34 cellular contexts compared by ENCODE assay signal in genomic region chr16:81333356-81333755, GRCh38.
"Had no signal": no experiment of that assay in that cellular context is flagged by ENCODE, and none has a peak within 500 bp of the region (broad histone marks: within the 10 kb centered on the region; RNA-seq: fewer than 3 reads in every experiment).

No MANE protein-coding gene starts in this region.

- H3K4me1 ChIP-seq: adrenal gland, body of pancreas, breast epithelium had no signal

- H3K4me3 ChIP-seq: adrenal gland, body of pancreas, breast epithelium, cardiac muscle cell had no signal

- H3K36me3 ChIP-seq: adrenal gland, brain microvascular endothelial cell, breast epithelium, cardiac muscle cell had no signal

- H3K27me3 ChIP-seq: adrenal gland, body of pancreas, brain microvascular endothelial cell, breast epithelium, cardiac muscle cell had no signal

- FAIRE-seq: astrocyte, TTC549 had no signal

- H3K9me3 ChIP-seq: adrenal gland, body of pancreas, breast epithelium had no signal

- DNase-seq: activated B cell treated with CpG ODN at 0.5 μM for 24 hours; activated CD4-positive, alpha-beta memory T cell treated with anti-CD3 and anti-CD28 coated beads for 36 hours; activated CD4-positive, alpha-beta T cell treated with anti-CD3 and anti-CD28 coated beads for 4 hours; activated CD4-positive, alpha-beta T cell treated with anti-CD3 and anti-CD28 coated beads, Interleukin-2, amount 10 ng/mL, durations not matched to agents 24 days and 14 days; activated CD4-positive, alpha-beta T cell treated with anti-CD3 and anti-CD28 coated beads, Interleukin-2, amount 50 U/mL, for 1 hour; activated CD4-positive, alpha-beta T cell treated with anti-CD3 and anti-CD28 coated beads, Interleukin-2, amount 50 U/mL, for 4 hours; activated CD4-positive, CD25-positive, alpha-beta regulatory T cell treated with anti-CD3 and anti-CD28 coated beads, Interleukin-2, amount 50 U/mL, for 72 hours; activated CD8-positive, alpha-beta memory T cell treated with anti-CD3 and anti-CD28 coated beads, Interleukin-2, amount 50 U/mL, for 4 hours; activated CD8-positive, alpha-beta T cell treated with anti-CD3 and anti-CD28 coated beads for 36 hours; activated effector memory CD4-positive, alpha-beta T cell treated with anti-CD3 and anti-CD28 coated beads, Interleukin-2, amount 50 U/mL, for 16 hours; activated gamma-delta T cell treated with Interleukin-2 at 50 U/mL for 16 hours; activated naive CD4-positive, alpha-beta T cell; activated naive CD4-positive, alpha-beta T cell treated with anti-CD3 and anti-CD28 coated beads for 36 hours; activated naive CD4-positive, alpha-beta T cell treated with anti-CD3 and anti-CD28 coated beads, Interleukin-2, amount 50 U/mL, for 16 hours; activated naive CD8-positive, alpha-beta T cell treated with anti-CD3 and anti-CD28 coated beads for 36 hours; activated T-cell treated with anti-CD3 and anti-CD28 coated beads for 4 hours; activated T-cell treated with anti-CD3 and anti-CD28 coated beads, Interleukin-2, amount 50 U/mL, for 1 hour; activated T-cell treated with anti-CD3 and anti-CD28 coated beads, Interleukin-2, amount 50 U/mL, for 4 hours; activated T-cell treated with anti-CD3 and anti-CD28 coated beads, Interleukin-2, amount 50 U/mL, for 72 hours; adrenal gland; amniotic stem cell; aorta; body of pancreas; brain microvascular endothelial cell; caudate nucleus; cerebellar nuclear complex; T-helper 2 cell; T-helper 9 cell had no signal

- ATAC-seq: activated CD8-positive, alpha-beta T cell treated with anti-CD3 and anti-CD28 coated beads for 36 hours; activated naive CD4-positive, alpha-beta T cell treated with anti-CD3 and anti-CD28 coated beads, Interleukin-2, amount 50 U/mL, for 72 hours; activated T-cell treated with anti-CD3 and anti-CD28 coated beads, Interleukin-2, amount 50 U/mL, for 4 hours; activated T-cell treated with anti-CD3 and anti-CD28 coated beads, Interleukin-2, amount 50 U/mL, for 72 hours; activated T-helper 17 cell treated with anti-CD3 and anti-CD28 coated beads, Interleukin-2, amount 50 U/mL, for 72 hours; body of pancreas had no signal
